In the genomic region with DNA sequence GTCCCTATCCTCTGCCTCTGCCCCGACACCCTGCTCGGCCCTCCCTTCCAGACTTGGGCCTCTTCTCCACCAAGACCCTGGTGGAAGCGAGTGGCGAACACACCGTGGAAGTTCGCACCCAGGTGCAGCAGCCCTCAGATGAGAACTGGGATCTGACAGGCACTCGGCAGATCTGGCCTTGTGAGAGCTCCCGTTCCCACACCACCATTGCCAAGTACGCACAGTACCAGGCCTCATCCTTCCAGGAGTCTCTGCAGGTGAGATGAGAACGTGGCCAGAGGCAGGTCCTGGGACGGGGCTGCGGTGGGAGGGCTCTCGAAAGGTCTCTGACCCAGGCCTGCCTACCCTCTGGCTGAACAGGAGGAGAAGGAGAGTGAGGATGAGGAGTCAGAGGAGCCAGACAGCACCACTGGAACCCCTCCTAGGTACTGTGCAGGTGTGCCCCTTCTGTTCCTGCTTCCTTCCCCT, we compare ENCODE assay signal across 9 cellular contexts. TPM values are rescaled to one million over a fixed set of nuclear protein-coding genes. Genes with fewer than 3 reads are reported as not detected.
A peak's percentile ranks its signal among the peaks of the same experiment; 100 is the strongest.
DNase-seq lines count a peak whose midpoint lies in the region; ATAC-seq and TF ChIP-seq lines count a peak whose summit lies in the region.
"Had no signal": no experiment of that assay in that cellular context is flagged by ENCODE, and none has a peak within 500 bp of the region (broad histone marks: within the 10 kb centered on the region; RNA-seq: fewer than 3 reads in every experiment).

No MANE protein-coding gene starts in this region.

- H3F3A ChIP-seq in SK-N-SH (replicated peaks; ENCODE audit: insufficient read depth), result peaks cover 24% of the 10 kb centered on the region
- H3F3A ChIP-seq in OCI-LY1 (ENCODE audit: insufficient read depth, low read length), result peaks cover 6% of the 10 kb centered on the region

- TF ChIP-seq POLR2A in thyroid gland (IDR thresholded peaks at IDR 0.05), result no peak

- POLR2A ChIA-PET in SK-N-SH (lab: Yijun Ruan, JAX), result interaction anchor here (1.1 to 2.4 kb wide), 3 partner anchors 13 to 107 kb away, joined by 4 to 7 read pairs (median 6); no protein-coding TSS in a partner anchor

- H3K79me2 ChIP-seq in SK-N-SH (ENCODE audit: insufficient read depth) (peaks cover 5% of the 10 kb centered on the region; the same call in 1 of the 2 replicates), OCI-LY1 (ENCODE audit: insufficient read depth, low read length) (no peaks in the 10 kb centered on the region)

- WGBS in SK-N-SH (ENCODE audit: low lambda C conversion rate), result 89% methylated on average over 13 of the region's 13 CpGs
- WGBS in psoas muscle, 3 donors, result 83 to 90% (median 86%) methylated on average over 13 of the region's 13 CpGs
- WGBS in thyroid gland, 2 donors, result 89% methylated on average over 13 of the region's 13 CpGs

- H2AFZ ChIP-seq in SK-N-SH (ENCODE audit: low read depth), result no peak overlapping the region
- H2AFZ ChIP-seq in OCI-LY1 (ENCODE audit: low read length), result no peak overlapping the region

- H3K4me3 ChIP-seq in SK-N-SH (ENCODE audit: low read depth in 2 of 2, low read length in 1 of 2) (no peak overlapping the region), OCI-LY1 (ENCODE audit: low read depth, low read length, poor library complexity, severe bottlenecking) (peak overlapping the region; percentile 66), colonic mucosa (no peak overlapping the region), psoas muscle (peak overlapping the region; percentile 22), thyroid gland (replicated peaks in 1 of 3) (no peak overlapping the region)
- H3K4me3 ChIP-seq: K562 had no signal

- no peak for TF ChIP-seq EP300 in SK-N-SH (IDR thresholded peaks at IDR 0.05; ENCODE audit: borderline replicate concordance in 1 of 2, low read depth in 1 of 2, low read length in 1 of 2)

- H3K27me3 ChIP-seq in SK-N-SH (ENCODE audit: insufficient read depth), result no peaks in the 10 kb centered on the region
- H3K27me3 ChIP-seq in OCI-LY1 (ENCODE audit: insufficient read depth, low read length), result no peaks in the 10 kb centered on the region
- H3K27me3 ChIP-seq in colonic mucosa, result no peaks in the 10 kb centered on the region
- H3K27me3 ChIP-seq in psoas muscle (ENCODE audit: insufficient read depth in 3 of 3, low read length in 2 of 3), result no peaks in the 10 kb centered on the region
- no peaks in the 10 kb centered on the region for H3K27me3 ChIP-seq in thyroid gland

- DNase-seq in SK-N-SH (no peak), colonic mucosa (peak; percentile 23), psoas muscle (peak in 1 of 2 donors; percentile 52), thyroid gland (no peak), NCI-H748 treated with DMSO at 0.1 percent for 48 hours (lab: John Stamatoyannopoulos, UW) (no peak)
- no peak for DNase-seq in stimulated activated CD4-positive, alpha-beta T cell treated with anti-CD3 and anti-CD28 coated beads, Interleukin-4, amount 100 ng/mL, for 4 hours

- H3K9ac ChIP-seq in SK-N-SH (no peak overlapping the region), OCI-LY1 (ENCODE audit: low read length) (peak overlapping the region; percentile 70), colonic mucosa (ENCODE audit: low read depth in 2 of 2, low read length in 2 of 2) (peak overlapping the region in 1 of 2 donors; percentile 8)

- no peaks in the 10 kb centered on the region for H3K9me2 ChIP-seq in SK-N-SH
- H3K9me2 ChIP-seq in OCI-LY1 (ENCODE audit: low read depth, low read length), result no peaks in the 10 kb centered on the region

- ATAC-seq in SK-N-SH treated with all-trans-retinoic acid at 6 μM for 48 hours (peak; percentile 2; the same call in 1 of the 3 replicates), psoas muscle (peak in 1 of 4 donors; percentile 1)

- peak overlapping the region in 1 of 2 experiments; percentile 34; a peak in 1 of 4 replicates for H3K27ac ChIP-seq in SK-N-SH (ENCODE audit: low read depth in 2 of 2, low read length in 1 of 2)
- peak overlapping the region; percentile 80 for H3K27ac ChIP-seq in OCI-LY1 (ENCODE audit: low read depth, low read length, poor library complexity, severe bottlenecking)
- H3K27ac ChIP-seq in colonic mucosa, result no peak overlapping the region
- H3K27ac ChIP-seq in psoas muscle, result peak overlapping the region; percentile 16
- H3K27ac ChIP-seq in thyroid gland, result no peak overlapping the region

- H3K4me2 ChIP-seq in SK-N-SH (no peak overlapping the region), OCI-LY1 (ENCODE audit: low read length) (peak overlapping the region; percentile 90)

- H3K4me1 ChIP-seq in SK-N-SH (ENCODE audit: control insufficient read depth in 1 of 2, insufficient read depth in 2 of 2, low read depth in 1 of 2, low read length in 1 of 2) (peaks cover 9 to 21% of the 10 kb centered on the region in 2 experiments; a peak in 2 of 4 replicates), OCI-LY1 (ENCODE audit: insufficient read depth, low read length, severe bottlenecking) (peaks cover 36% of the 10 kb centered on the region), colonic mucosa (peaks cover 9% of the 10 kb centered on the region), psoas muscle (peaks cover 13% of the 10 kb centered on the region), thyroid gland (peaks cover 3 to 20% of the 10 kb centered on the region in 2 donors)

- TF ChIP-seq CTCF in SK-N-SH (IDR thresholded peaks at IDR 0.05) (no peak), OCI-LY1 (IDR thresholded peaks at IDR 0.05; ENCODE audit: low read length) (no peak), colonic mucosa (IDR thresholded peaks at IDR 0.05) (no peak), psoas muscle (IDR thresholded peaks at IDR 0.05) (no peak), thyroid gland (IDR thresholded peaks at IDR 0.05) (no peak)

- H3K9me3 ChIP-seq in SK-N-SH (no peaks in the 10 kb centered on the region), OCI-LY1 (ENCODE audit: low read length) (no peaks in the 10 kb centered on the region), colonic mucosa (no peaks in the 10 kb centered on the region), psoas muscle (no peaks in the 10 kb centered on the region), thyroid gland (no peaks in the 10 kb centered on the region)

- H3K36me3 ChIP-seq in SK-N-SH (replicated peaks in 1 of 2; ENCODE audit: control insufficient read depth in 1 of 2, insufficient read depth in 2 of 2, low read length in 1 of 2) (peaks cover 33 to 73% of the 10 kb centered on the region in 2 experiments), OCI-LY1 (ENCODE audit: insufficient read depth, low read length) (peaks cover 68% of the 10 kb centered on the region), colonic mucosa (peaks cover 25% of the 10 kb centered on the region), psoas muscle (ENCODE audit: insufficient read depth in 1 of 2, low read depth in 1 of 2) (peaks cover 10 to 80% of the 10 kb centered on the region in 2 donors), thyroid gland (peaks cover 52 to 63% of the 10 kb centered on the region in 2 donors)

- intact Hi-C loops in colonic mucosa (cut with DNase I) (loop anchor here (2.0 kb wide), 1 partner anchor 26 kb away; no protein-coding TSS in a partner anchor), psoas muscle (cut with DNase I) (loop anchor here (2.0 to 5.0 kb wide), 3 partner anchors 16 to 109 kb away; a partner anchor contains a TSS), thyroid gland (cut with DNase I) (no loop called here)

- H4K20me1 ChIP-seq in SK-N-SH (ENCODE audit: insufficient read depth), result peaks cover 31% of the 10 kb centered on the region
- no peaks in the 10 kb centered on the region for H4K20me1 ChIP-seq in OCI-LY1 (ENCODE audit: insufficient read depth, low read length)

- TF ChIP-seq RAD21 in SK-N-SH (IDR thresholded peaks at IDR 0.05; ENCODE audit: low read length), result no peak

- CTCF ChIA-PET in SK-N-SH (lab: Yijun Ruan, JAX), result interaction anchor here (0.5 to 5.7 kb wide), 9 partner anchors 11 to 107 kb away, joined by 3 to 58 read pairs (median 8); a partner anchor contains a TSS

TF ChIP-seq in SK-N-SH, 30 proteins besides CTCF, POLR2A, EP300 and RAD21 (continues in another document):
- TF ChIP-seq YY1 (IDR thresholded peaks at IDR 0.05; ENCODE audit: low read depth) (no peak), RCOR1 (IDR thresholded peaks at IDR 0.05; ENCODE audit: low read length) (no peak), MEF2A (IDR thresholded peaks at IDR 0.05; ENCODE audit: borderline replicate concordance, low read depth) (no peak)

RNA-seq across cellular contexts. Expression of a gene that starts 3.9 kb away (rescaled TPM):
- polyA plus RNA-seq in SK-N-SH (2012; rRNA removed) (0.83 and 1.2 TPM in 2 replicates), psoas muscle (10 to 100 TPM; 24.0 to 57.4 (median 42.6) TPM)
- 0.18 and 0.53 TPM in 2 replicates for polyA plus RNA-seq in SK-N-SH (2012; cell fraction: cytosol; rRNA removed)
- polyA plus RNA-seq in SK-N-SH (2012; cell fraction: nucleus; rRNA removed), result 10.9 and 14.0 TPM in 2 replicates
- total RNA-seq in colonic mucosa (1 to 10 TPM; 2.5 to 2.7 TPM), psoas muscle (10 to 100 TPM; 16.3 to 31.3 (median 19.0) TPM), thyroid gland (10 to 100 TPM; 12.3 to 39.5 (median 18.4) TPM)

RNA-seq across cellular contexts. Expression of a gene that starts 6.4 kb away (rescaled TPM):
- polyA plus RNA-seq in SK-N-SH (2012; rRNA removed), result 133 and 202 TPM in 2 replicates
- polyA plus RNA-seq in SK-N-SH (2012; cell fraction: cytosol; rRNA removed), result 105 and 121 TPM in 2 replicates
- 74.0 and 122 TPM in 2 replicates for polyA plus RNA-seq in SK-N-SH (2012; cell fraction: nucleus; rRNA removed)
- 100 to 1,000 TPM in 1 of 2 donors, 10 to 100 TPM in 1; 59.5 to 133 TPM for total RNA-seq in colonic mucosa
- total RNA-seq in psoas muscle, result 10 to 100 TPM; 60.8 to 95.4 (median 73.3) TPM
- 100 to 1,000 TPM; 104 to 148 (median 109) TPM for polyA plus RNA-seq in psoas muscle
- 100 to 1,000 TPM in 2 of 4 donors, 10 to 100 TPM in 2; 24.6 to 180 (median 79.6) TPM for total RNA-seq in thyroid gland

RNA-seq across cellular contexts. Expression of a gene that starts 6.8 kb away (rescaled TPM):
- polyA plus RNA-seq in SK-N-SH (2012; rRNA removed) (8.8 and 9.8 TPM in 2 replicates), psoas muscle (10 to 100 TPM in 2 of 3 donors, 1 to 10 TPM in 1; 7.1 to 31.7 (median 10.4) TPM)
- 8.5 and 9.4 TPM in 2 replicates for polyA plus RNA-seq in SK-N-SH (2012; cell fraction: cytosol; rRNA removed)
- polyA plus RNA-seq in SK-N-SH (2012; cell fraction: nucleus; rRNA removed), result 11.6 and 16.8 TPM in 2 replicates
- total RNA-seq in colonic mucosa (10 to 100 TPM in 1 of 2 donors, 1 to 10 TPM in 1; 9.4 to 18.2 TPM), psoas muscle (10 to 100 TPM in 2 of 4 donors, 1 to 10 TPM in 2; 9.9 to 11.9 (median 10.2) TPM), thyroid gland (10 to 100 TPM; 14.9 to 29.5 (median 23.5) TPM)

RNA-seq across cellular contexts. Expression of a gene that starts 17.0 kb away (rescaled TPM):
- 1.4 and 2.6 TPM in 2 replicates for polyA plus RNA-seq in SK-N-SH (2012; rRNA removed)
- 1.5 and 2.1 TPM in 2 replicates for polyA plus RNA-seq in SK-N-SH (2012; cell fraction: cytosol; rRNA removed)
- 12.6 and 12.7 TPM in 2 replicates for polyA plus RNA-seq in SK-N-SH (2012; cell fraction: nucleus; rRNA removed)
- total RNA-seq in colonic mucosa, result 10 to 100 TPM; 32.7 to 42.6 TPM
- 10 to 100 TPM; 11.8 to 26.0 (median 17.9) TPM for total RNA-seq in psoas muscle
- polyA plus RNA-seq in psoas muscle, result 10 to 100 TPM in 1 of 3 donors, 1 to 10 TPM in 2; 2.8 to 16.6 (median 6.3) TPM
- 10 to 100 TPM in 2 of 4 donors, 1 to 10 TPM in 2; 4.8 to 14.4 (median 10.4) TPM for total RNA-seq in thyroid gland

RNA-seq across cellular contexts. Expression of a gene that starts 37.6 kb away (rescaled TPM):
- polyA plus RNA-seq in SK-N-SH (2012; rRNA removed), result 55.2 and 56.2 TPM in 2 replicates
- polyA plus RNA-seq in SK-N-SH (2012; cell fraction: cytosol; rRNA removed), result 26.4 and 34.7 TPM in 2 replicates
- 200 and 219 TPM in 2 replicates for polyA plus RNA-seq in SK-N-SH (2012; cell fraction: nucleus; rRNA removed)
- total RNA-seq in colonic mucosa, result 100 to 1,000 TPM in 1 of 2 donors, 10 to 100 TPM in 1; 56.3 to 108 TPM
- 10 to 100 TPM in 1 of 4 donors, 1 to 10 TPM in 3; 5.8 to 13.1 (median 7.5) TPM for total RNA-seq in psoas muscle
- polyA plus RNA-seq in psoas muscle, result 1 to 10 TPM; 3.3 to 6.9 (median 6.8) TPM
- total RNA-seq in thyroid gland, result 100 to 1,000 TPM in 1 of 4 donors, 10 to 100 TPM in 3; 78.9 to 117 (median 91.4) TPM

Comparison
In these comparisons a context has a peak if more than half of its experiments do, and no peak if none do; other contexts are left out.
1. H3K27ac ChIP-seq: peak in OCI-LY1 (single experiment) and psoas muscle (single experiment); none in colonic mucosa (single experiment) and thyroid gland (0 of 3).
2. H3K4me3 ChIP-seq: peak in OCI-LY1 (single experiment) and psoas muscle (single experiment); none in SK-N-SH (0 of 2), colonic mucosa (single experiment) and thyroid gland (0 of 3).